In the genomic region with DNA sequence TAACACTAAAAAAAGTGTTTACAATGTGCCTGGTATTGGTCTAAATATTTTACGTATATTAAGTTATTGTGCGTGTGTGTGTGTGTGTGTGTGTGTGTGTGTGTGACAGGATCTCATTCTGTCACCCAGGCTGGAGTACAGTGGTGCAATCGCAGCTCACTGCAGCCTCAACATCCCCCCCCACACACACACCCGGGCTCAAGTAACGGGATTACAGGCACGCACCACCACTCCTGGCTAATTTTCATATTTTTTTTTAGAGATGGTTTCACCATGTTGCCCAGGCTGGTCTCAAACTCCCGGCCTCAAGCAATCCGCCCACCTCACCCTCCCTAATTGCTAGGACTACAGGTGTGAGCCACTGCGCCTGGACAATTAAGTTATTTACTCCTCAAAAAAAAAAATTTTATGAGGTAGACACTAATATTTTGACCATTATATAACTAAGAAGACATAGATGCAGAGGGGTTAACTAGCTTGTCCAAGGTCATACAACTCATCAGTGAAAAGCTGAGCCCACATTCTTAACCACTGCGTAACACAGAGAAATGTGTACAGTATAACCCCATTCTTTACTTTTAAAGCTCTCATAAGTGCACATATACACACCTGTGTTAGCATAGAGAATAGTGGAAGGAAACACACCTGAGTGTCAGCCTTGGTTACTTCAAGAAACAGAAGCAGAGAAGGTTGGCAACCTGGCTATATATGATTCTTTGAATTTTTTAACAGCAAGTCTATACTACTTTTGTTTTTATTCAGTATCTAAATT, we compare ENCODE assay signal across 1 cellular context.
TF ChIP-seq lines count a peak whose summit lies in the region.

No MANE protein-coding gene starts in this region.

TF ChIP-seq in WTC11, 78 proteins besides CTCF, POLR2A, EP300 and RAD21 (continued from another document):
- TF ChIP-seq, protein P1, sequence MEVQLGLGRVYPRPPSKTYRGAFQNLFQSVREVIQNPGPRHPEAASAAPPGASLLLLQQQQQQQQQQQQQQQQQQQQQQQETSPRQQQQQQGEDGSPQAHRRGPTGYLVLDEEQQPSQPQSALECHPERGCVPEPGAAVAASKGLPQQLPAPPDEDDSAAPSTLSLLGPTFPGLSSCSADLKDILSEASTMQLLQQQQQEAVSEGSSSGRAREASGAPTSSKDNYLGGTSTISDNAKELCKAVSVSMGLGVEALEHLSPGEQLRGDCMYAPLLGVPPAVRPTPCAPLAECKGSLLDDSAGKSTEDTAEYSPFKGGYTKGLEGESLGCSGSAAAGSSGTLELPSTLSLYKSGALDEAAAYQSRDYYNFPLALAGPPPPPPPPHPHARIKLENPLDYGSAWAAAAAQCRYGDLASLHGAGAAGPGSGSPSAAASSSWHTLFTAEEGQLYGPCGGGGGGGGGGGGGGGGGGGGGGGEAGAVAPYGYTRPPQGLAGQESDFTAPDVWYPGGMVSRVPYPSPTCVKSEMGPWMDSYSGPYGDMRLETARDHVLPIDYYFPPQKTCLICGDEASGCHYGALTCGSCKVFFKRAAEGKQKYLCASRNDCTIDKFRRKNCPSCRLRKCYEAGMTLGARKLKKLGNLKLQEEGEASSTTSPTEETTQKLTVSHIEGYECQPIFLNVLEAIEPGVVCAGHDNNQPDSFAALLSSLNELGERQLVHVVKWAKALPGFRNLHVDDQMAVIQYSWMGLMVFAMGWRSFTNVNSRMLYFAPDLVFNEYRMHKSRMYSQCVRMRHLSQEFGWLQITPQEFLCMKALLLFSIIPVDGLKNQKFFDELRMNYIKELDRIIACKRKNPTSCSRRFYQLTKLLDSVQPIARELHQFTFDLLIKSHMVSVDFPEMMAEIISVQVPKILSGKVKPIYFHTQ (CRISPR knock-in tag; IDR thresholded peaks at IDR 0.05), result no peak
- no peak for TF ChIP-seq ATF1 (CRISPR knock-in tag; IDR thresholded peaks at IDR 0.05)
